Comparison of ENCODE assay signal across 1 cellular context in the genomic region with DNA sequence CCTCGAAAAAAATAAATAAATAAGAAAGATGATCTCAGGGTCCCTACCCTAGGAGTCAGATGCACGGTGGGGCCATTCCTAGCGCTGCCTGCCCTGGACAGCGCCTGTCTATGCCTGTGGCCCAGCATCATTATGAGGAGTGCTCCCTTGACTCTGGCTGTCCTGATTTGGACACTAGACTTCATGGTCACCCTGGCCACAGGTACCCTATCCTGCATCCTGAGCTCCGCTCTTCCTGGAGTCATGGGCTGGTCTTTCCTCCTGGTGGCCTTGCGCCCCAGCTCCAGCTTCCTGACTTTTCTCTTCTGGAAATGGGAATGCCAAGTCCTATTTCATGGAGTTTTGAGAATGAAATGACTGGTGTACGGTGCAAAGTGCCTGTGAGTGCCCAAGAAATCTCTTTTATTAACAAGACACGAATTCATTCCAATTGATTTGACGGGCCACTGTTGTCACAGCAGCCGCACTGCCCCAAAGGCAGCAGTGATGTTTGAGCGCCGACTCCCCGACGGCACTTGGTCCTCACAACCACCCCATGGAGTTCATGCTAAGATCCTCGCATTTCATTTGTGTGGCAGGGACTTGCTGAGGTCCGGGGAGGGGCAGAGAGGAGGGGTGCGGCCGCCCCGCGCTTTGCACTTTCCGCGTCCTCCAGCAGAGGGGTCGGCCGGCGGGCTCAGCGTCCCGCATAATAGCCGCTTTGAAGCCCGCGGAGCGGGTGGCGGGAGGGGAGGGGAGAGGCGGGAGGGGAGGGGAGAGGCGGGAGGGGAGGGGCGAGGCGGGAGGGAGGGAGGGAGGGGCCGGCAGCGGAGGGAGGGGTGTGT.
TF ChIP-seq lines count a peak whose summit lies in the region.

No MANE protein-coding gene starts in this region.

TF ChIP-seq in HepG2, 621 proteins besides CTCF, POLR2A, EP300 and RAD21:
- TF ChIP-seq ZNF138 (CRISPR knock-in tag; IDR thresholded peaks at IDR 0.05; ENCODE audit: low read depth) (no peak), ZNF772 (CRISPR knock-in tag; IDR thresholded peaks at IDR 0.05) (no peak), PCBP1 (IDR thresholded peaks at IDR 0.05; ENCODE audit: borderline replicate concordance, low read depth, low read length) (peak; percentile 25; the same call in 1 of the 2 replicates), KLF15 (CRISPR knock-in tag; IDR thresholded peaks at IDR 0.05; ENCODE audit: borderline replicate concordance) (no peak), NFIB (CRISPR knock-in tag; IDR thresholded peaks at IDR 0.05; ENCODE audit: borderline replicate concordance) (no peak), ZFP62 (CRISPR knock-in tag; IDR thresholded peaks at IDR 0.05) (no peak), HNRNPUL1 (IDR thresholded peaks at IDR 0.05; ENCODE audit: low read depth, low read length) (no peak), NBN (conservative IDR thresholded peaks at IDR 0.05) (no peak), HHEX (CRISPR knock-in tag; IDR thresholded peaks at IDR 0.05) (no peak), ZNF282 (IDR thresholded peaks at IDR 0.05; ENCODE audit: partially characterized antibody) (no peak), ATF7 (IDR thresholded peaks at IDR 0.05) (no peak), ATF7 (CRISPR knock-in tag; IDR thresholded peaks at IDR 0.05) (no peak), MAZ (IDR thresholded peaks at IDR 0.05; ENCODE audit: borderline replicate concordance, low read depth, low read length) (peak; percentile 77; the same call in 1 of the 2 replicates), MAZ (CRISPR knock-in tag; IDR thresholded peaks at IDR 0.05; ENCODE audit: low read depth) (no peak; the same call in 1 of the 2 replicates), ZNF644 (CRISPR knock-in tag; IDR thresholded peaks at IDR 0.05; ENCODE audit: low read depth) (no peak), ZNF263 (CRISPR knock-in tag; IDR thresholded peaks at IDR 0.05) (peak; percentile 72), ZNF713 (CRISPR knock-in tag; IDR thresholded peaks at IDR 0.05) (no peak), ZNF12 (CRISPR knock-in tag; IDR thresholded peaks at IDR 0.05) (0 out of 2 replicates have a peak, but pooled peaks have one; percentile 22), HNRNPH1 (optimal IDR thresholded peaks at IDR 0.05; ENCODE audit: low read depth, low read length) (no peak), ZNF180 (CRISPR knock-in tag; IDR thresholded peaks at IDR 0.05; ENCODE audit: borderline replicate concordance, low read depth) (no peak), ZBTB7A (CRISPR knock-in tag; IDR thresholded peaks at IDR 0.05) (0 out of 2 replicates have a peak, but pooled peaks have one; percentile 25), REPIN1 (CRISPR knock-in tag; IDR thresholded peaks at IDR 0.05; ENCODE audit: borderline replicate concordance, low read depth) (no peak), ZNF777 (CRISPR knock-in tag; IDR thresholded peaks at IDR 0.05) (peak; percentile 80), BHLHE40 (IDR thresholded peaks at IDR 0.05; ENCODE audit: low read length) (no peak), ZSCAN25 (CRISPR knock-in tag; IDR thresholded peaks at IDR 0.05) (peak; percentile 96; the same call in 1 of the 2 replicates), ZNF251 (CRISPR knock-in tag; IDR thresholded peaks at IDR 0.05) (no peak), ZNF451 (CRISPR knock-in tag; IDR thresholded peaks at IDR 0.05) (no peak), ZNF737 (CRISPR knock-in tag; IDR thresholded peaks at IDR 0.05; ENCODE audit: borderline replicate concordance) (no peak), ELF4 (CRISPR knock-in tag; IDR thresholded peaks at IDR 0.05; ENCODE audit: borderline replicate concordance) (no peak), ZKSCAN5 (CRISPR knock-in tag; IDR thresholded peaks at IDR 0.05) (no peak), NCOR1 (IDR thresholded peaks at IDR 0.05; ENCODE audit: borderline replicate concordance, low read length) (no peak), ZMYM2 (CRISPR knock-in tag; IDR thresholded peaks at IDR 0.05) (0 out of 2 replicates have a peak, but pooled peaks have one; percentile 35), ISX (CRISPR knock-in tag; conservative IDR thresholded peaks at IDR 0.05) (no peak), MXD4 (CRISPR knock-in tag; IDR thresholded peaks at IDR 0.05) (no peak), KLF12 (CRISPR knock-in tag; IDR thresholded peaks at IDR 0.05; ENCODE audit: borderline replicate concordance) (no peak), IRX3 (CRISPR knock-in tag; IDR thresholded peaks at IDR 0.05; ENCODE audit: borderline replicate concordance, low read depth) (no peak)
- TF ChIP-seq, protein P1, sequence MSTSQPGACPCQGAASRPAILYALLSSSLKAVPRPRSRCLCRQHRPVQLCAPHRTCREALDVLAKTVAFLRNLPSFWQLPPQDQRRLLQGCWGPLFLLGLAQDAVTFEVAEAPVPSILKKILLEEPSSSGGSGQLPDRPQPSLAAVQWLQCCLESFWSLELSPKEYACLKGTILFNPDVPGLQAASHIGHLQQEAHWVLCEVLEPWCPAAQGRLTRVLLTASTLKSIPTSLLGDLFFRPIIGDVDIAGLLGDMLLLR (CRISPR knock-in tag; IDR thresholded peaks at IDR 0.05): no peak
- TF ChIP-seq, protein P2, sequence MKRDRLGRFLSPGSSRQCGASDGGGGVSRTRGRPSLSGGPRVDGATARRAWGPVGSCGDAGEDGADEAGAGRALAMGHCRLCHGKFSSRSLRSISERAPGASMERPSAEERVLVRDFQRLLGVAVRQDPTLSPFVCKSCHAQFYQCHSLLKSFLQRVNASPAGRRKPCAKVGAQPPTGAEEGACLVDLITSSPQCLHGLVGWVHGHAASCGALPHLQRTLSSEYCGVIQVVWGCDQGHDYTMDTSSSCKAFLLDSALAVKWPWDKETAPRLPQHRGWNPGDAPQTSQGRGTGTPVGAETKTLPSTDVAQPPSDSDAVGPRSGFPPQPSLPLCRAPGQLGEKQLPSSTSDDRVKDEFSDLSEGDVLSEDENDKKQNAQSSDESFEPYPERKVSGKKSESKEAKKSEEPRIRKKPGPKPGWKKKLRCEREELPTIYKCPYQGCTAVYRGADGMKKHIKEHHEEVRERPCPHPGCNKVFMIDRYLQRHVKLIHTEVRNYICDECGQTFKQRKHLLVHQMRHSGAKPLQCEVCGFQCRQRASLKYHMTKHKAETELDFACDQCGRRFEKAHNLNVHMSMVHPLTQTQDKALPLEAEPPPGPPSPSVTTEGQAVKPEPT (CRISPR knock-in tag; IDR thresholded peaks at IDR 0.05; ENCODE audit: low read depth): no peak
- TF ChIP-seq, protein P3, sequence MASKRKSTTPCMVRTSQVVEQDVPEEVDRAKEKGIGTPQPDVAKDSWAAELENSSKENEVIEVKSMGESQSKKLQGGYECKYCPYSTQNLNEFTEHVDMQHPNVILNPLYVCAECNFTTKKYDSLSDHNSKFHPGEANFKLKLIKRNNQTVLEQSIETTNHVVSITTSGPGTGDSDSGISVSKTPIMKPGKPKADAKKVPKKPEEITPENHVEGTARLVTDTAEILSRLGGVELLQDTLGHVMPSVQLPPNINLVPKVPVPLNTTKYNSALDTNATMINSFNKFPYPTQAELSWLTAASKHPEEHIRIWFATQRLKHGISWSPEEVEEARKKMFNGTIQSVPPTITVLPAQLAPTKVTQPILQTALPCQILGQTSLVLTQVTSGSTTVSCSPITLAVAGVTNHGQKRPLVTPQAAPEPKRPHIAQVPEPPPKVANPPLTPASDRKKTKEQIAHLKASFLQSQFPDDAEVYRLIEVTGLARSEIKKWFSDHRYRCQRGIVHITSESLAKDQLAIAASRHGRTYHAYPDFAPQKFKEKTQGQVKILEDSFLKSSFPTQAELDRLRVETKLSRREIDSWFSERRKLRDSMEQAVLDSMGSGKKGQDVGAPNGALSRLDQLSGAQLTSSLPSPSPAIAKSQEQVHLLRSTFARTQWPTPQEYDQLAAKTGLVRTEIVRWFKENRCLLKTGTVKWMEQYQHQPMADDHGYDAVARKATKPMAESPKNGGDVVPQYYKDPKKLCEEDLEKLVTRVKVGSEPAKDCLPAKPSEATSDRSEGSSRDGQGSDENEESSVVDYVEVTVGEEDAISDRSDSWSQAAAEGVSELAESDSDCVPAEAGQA (IDR thresholded peaks at IDR 0.05; ENCODE audit: low read depth): no peak
- TF ChIP-seq, protein P3 (CRISPR knock-in tag; IDR thresholded peaks at IDR 0.05; ENCODE audit: borderline replicate concordance): no peak
- TF ChIP-seq, protein P4, sequence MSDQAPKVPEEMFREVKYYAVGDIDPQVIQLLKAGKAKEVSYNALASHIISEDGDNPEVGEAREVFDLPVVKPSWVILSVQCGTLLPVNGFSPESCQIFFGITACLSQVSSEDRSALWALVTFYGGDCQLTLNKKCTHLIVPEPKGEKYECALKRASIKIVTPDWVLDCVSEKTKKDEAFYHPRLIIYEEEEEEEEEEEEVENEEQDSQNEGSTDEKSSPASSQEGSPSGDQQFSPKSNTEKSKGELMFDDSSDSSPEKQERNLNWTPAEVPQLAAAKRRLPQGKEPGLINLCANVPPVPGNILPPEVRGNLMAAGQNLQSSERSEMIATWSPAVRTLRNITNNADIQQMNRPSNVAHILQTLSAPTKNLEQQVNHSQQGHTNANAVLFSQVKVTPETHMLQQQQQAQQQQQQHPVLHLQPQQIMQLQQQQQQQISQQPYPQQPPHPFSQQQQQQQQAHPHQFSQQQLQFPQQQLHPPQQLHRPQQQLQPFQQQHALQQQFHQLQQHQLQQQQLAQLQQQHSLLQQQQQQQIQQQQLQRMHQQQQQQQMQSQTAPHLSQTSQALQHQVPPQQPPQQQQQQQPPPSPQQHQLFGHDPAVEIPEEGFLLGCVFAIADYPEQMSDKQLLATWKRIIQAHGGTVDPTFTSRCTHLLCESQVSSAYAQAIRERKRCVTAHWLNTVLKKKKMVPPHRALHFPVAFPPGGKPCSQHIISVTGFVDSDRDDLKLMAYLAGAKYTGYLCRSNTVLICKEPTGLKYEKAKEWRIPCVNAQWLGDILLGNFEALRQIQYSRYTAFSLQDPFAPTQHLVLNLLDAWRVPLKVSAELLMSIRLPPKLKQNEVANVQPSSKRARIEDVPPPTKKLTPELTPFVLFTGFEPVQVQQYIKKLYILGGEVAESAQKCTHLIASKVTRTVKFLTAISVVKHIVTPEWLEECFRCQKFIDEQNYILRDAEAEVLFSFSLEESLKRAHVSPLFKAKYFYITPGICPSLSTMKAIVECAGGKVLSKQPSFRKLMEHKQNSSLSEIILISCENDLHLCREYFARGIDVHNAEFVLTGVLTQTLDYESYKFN (CRISPR knock-in tag; conservative IDR thresholded peaks at IDR 0.05): 0 out of 2 replicates have a peak, but pooled peaks have one; percentile 5
- TF ChIP-seq, protein P5, sequence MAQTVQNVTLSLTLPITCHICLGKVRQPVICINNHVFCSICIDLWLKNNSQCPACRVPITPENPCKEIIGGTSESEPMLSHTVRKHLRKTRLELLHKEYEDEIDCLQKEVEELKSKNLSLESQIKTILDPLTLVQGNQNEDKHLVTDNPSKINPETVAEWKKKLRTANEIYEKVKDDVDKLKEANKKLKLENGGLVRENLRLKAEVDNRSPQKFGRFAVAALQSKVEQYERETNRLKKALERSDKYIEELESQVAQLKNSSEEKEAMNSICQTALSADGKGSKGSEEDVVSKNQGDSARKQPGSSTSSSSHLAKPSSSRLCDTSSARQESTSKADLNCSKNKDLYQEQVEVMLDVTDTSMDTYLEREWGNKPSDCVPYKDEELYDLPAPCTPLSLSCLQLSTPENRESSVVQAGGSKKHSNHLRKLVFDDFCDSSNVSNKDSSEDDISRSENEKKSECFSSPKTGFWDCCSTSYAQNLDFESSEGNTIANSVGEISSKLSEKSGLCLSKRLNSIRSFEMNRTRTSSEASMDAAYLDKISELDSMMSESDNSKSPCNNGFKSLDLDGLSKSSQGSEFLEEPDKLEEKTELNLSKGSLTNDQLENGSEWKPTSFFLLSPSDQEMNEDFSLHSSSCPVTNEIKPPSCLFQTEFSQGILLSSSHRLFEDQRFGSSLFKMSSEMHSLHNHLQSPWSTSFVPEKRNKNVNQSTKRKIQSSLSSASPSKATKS (CRISPR knock-in tag; IDR thresholded peaks at IDR 0.05): no peak
- TF ChIP-seq, protein P6, sequence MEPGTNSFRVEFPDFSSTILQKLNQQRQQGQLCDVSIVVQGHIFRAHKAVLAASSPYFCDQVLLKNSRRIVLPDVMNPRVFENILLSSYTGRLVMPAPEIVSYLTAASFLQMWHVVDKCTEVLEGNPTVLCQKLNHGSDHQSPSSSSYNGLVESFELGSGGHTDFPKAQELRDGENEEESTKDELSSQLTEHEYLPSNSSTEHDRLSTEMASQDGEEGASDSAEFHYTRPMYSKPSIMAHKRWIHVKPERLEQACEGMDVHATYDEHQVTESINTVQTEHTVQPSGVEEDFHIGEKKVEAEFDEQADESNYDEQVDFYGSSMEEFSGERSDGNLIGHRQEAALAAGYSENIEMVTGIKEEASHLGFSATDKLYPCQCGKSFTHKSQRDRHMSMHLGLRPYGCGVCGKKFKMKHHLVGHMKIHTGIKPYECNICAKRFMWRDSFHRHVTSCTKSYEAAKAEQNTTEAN (CRISPR knock-in tag; conservative IDR thresholded peaks at IDR 0.05): no peak
- TF ChIP-seq, protein P7, sequence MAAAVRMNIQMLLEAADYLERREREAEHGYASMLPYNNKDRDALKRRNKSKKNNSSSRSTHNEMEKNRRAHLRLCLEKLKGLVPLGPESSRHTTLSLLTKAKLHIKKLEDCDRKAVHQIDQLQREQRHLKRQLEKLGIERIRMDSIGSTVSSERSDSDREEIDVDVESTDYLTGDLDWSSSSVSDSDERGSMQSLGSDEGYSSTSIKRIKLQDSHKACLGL (CRISPR knock-in tag; IDR thresholded peaks at IDR 0.05): peak; percentile 1; the same call in 1 of the 2 replicates
TF ChIP-seq in HepG2: peak in this region for 10.
